9 cellular contexts compared by ENCODE assay signal in the genomic region with DNA sequence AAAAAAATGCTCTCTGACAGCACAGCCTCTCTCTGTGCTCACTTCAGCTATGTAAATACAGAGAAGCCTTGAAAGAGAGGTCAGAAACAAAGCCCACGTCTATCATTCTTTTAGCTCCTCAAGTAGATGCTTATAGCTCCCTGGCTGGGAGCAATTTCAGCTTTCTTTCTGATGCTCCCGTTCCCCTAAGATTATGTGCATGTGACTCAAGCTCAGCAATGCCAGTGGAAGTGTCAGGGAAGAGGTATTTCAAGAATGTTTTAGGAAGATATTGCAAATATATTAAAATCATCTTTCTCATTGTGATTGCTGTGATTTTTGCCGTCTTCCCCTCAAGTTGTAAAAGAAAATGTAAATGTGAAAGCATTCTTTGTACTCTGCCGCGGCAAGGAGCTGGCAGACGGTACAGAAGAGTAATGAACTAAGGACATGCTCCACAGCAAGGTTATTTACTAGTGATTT.
DNase-seq lines count a peak whose midpoint lies in the region; ATAC-seq, FAIRE-seq and TF ChIP-seq lines count a peak whose summit lies in the region.
"Had no signal": no experiment of that assay in that cellular context is flagged by ENCODE, and none has a peak within 500 bp of the region (broad histone marks: within the 10 kb centered on the region; RNA-seq: fewer than 3 reads in every experiment).

No MANE protein-coding gene starts in this region.

- H4K12ac ChIP-seq in trophoblast cell (ENCODE audit: low read depth, low read length), result no peak overlapping the region

- no peak overlapping the region for H3K14ac ChIP-seq in trophoblast cell (ENCODE audit: low read length)

- H3K23ac ChIP-seq in trophoblast cell (ENCODE audit: low read length), result no peak overlapping the region

- BruUV-seq in PC-3 (replicated peaks; lab: Mats Ljungman, UMichigan), result no TSS peak

- peaks cover 50% of the 10 kb centered on the region for H3K4me1 ChIP-seq in HAP-1
- H3K4me1 ChIP-seq in PC-3 (ENCODE audit: insufficient read depth, low read length), result no peaks in the 10 kb centered on the region
- H3K4me1 ChIP-seq in foreskin keratinocyte, result no peaks in the 10 kb centered on the region
- H3K4me1 ChIP-seq in trophoblast cell (ENCODE audit: control insufficient read depth in 1 of 2, insufficient read depth in 2 of 2, low read length in 2 of 2), result no peaks in the 10 kb centered on the region

- no peak overlapping the region for H3K18ac ChIP-seq in trophoblast cell (ENCODE audit: low read length)

- no peak overlapping the region for H4K8ac ChIP-seq in trophoblast cell (ENCODE audit: low read depth, low read length)

- H2AFZ ChIP-seq in PC-3 (ENCODE audit: low read length) (no peak overlapping the region), trophoblast cell (ENCODE audit: insufficient read depth, low read length, poor library complexity) (no peak overlapping the region)

- CTCF ChIA-PET in PC-3 (lab: Charles Lee), result no interaction called here

- H3K9me3 ChIP-seq in HAP-1 (no peaks in the 10 kb centered on the region), PC-3 (ENCODE audit: low read length) (no peaks in the 10 kb centered on the region), trophoblast cell (ENCODE audit: insufficient read depth, low read depth, low read length) (no peaks in the 10 kb centered on the region)

- POLR2A ChIA-PET in PC-3 (lab: Charles Lee; ENCODE audit: unreplicated experiment), result no interaction called here

- no peaks in the 10 kb centered on the region for H3F3A ChIP-seq in PC-3 (ENCODE audit: low read length, unreplicated experiment)

- no CpG with 5 or more reads among the region's 6 CpGs for WGBS in trophoblast cell (ENCODE audit: extremely low coverage, insufficient coverage, insufficient read length)

- H3K27ac ChIP-seq in PC-3 (ENCODE audit: low read length) (no peak overlapping the region), foreskin keratinocyte (no peak overlapping the region), trophoblast cell (ENCODE audit: low read depth, low read length) (no peak overlapping the region)

- no peak for FAIRE-seq in GM19239 (lab: Jason Lieb, UNC)

- DNase-seq in HAP-1 (ENCODE audit: low spot score in 2 of 2), result peak; percentile 69 to 95
- peak; percentile 7 for DNase-seq in PC-3
- DNase-seq in foreskin keratinocyte, result peak in 1 of 2 donors; percentile 50
- DNase-seq in trophoblast cell, result no peak
- no peak for DNase-seq in stimulated activated naive CD4-positive, alpha-beta T cell (lab: John Stamatoyannopoulos, UW)
- no peak for DNase-seq in GM19239 (ENCODE audit: insufficient read length, low spot score)
- DNase-seq: NCI-H524 treated with DMSO at 0.1 percent for 48 hours; stimulated activated CD4-positive, alpha-beta T cell treated with anti-CD3 and anti-CD28 coated beads, Interleukin-4, amount 100 ng/mL, for 4 hours had no signal

- H3K79me1 ChIP-seq in trophoblast cell (ENCODE audit: low read length), result no peaks in the 10 kb centered on the region

- no peak overlapping the region for H3K4me3 ChIP-seq in HAP-1
- no peak overlapping the region for H3K4me3 ChIP-seq in PC-3 (ENCODE audit: low read length)
- H3K4me3 ChIP-seq in trophoblast cell (ENCODE audit: low read depth, low read length), result no peak overlapping the region

- no peaks in the 10 kb centered on the region for H3K79me2 ChIP-seq in PC-3 (ENCODE audit: low read length)
- no peaks in the 10 kb centered on the region for H3K79me2 ChIP-seq in trophoblast cell (ENCODE audit: control insufficient read depth, insufficient read depth, low read length, poor library complexity)

- no peak overlapping the region for H2BK12ac ChIP-seq in trophoblast cell (ENCODE audit: low read length)

- no peak overlapping the region for H2BK5ac ChIP-seq in trophoblast cell (ENCODE audit: low read depth, low read length, poor library complexity)

- TF ChIP-seq CTCF in PC-3 (conservative IDR thresholded peaks at IDR 0.05; ENCODE audit: low read depth, low read length) (no peak), foreskin keratinocyte (conservative IDR thresholded peaks at IDR 0.05) (no peak)

- no peaks in the 10 kb centered on the region for H3K27me3 ChIP-seq in HAP-1 (ENCODE audit: low read depth)
- no peaks in the 10 kb centered on the region for H3K27me3 ChIP-seq in PC-3 (ENCODE audit: low read length)
- H3K27me3 ChIP-seq in foreskin keratinocyte, result no peaks in the 10 kb centered on the region
- H3K27me3 ChIP-seq in trophoblast cell (ENCODE audit: insufficient read depth, low read length), result no peaks in the 10 kb centered on the region

- no peak overlapping the region for H2BK120ac ChIP-seq in trophoblast cell (ENCODE audit: insufficient read depth, low read length, poor library complexity)

- H2AK5ac ChIP-seq in trophoblast cell (ENCODE audit: low read length), result no peak overlapping the region

- intact Hi-C loops in PC-3 (cut with micrococcal nuclease), result no loop called here

- no peak overlapping the region for H3K4ac ChIP-seq in trophoblast cell (ENCODE audit: low read depth, low read length)

- H4K20me1 ChIP-seq in PC-3 (ENCODE audit: low read length), result no peaks in the 10 kb centered on the region

- H4K91ac ChIP-seq in trophoblast cell (ENCODE audit: low read depth, low read length), result no peak overlapping the region

- H3K9me2 ChIP-seq in PC-3 (replicated peaks; ENCODE audit: low read length), result no peaks in the 10 kb centered on the region

- in situ Hi-C loops in HAP-1 (cut with MboI; ENCODE audit: low sequenced_read_pairs), result no loop called here

- no peak overlapping the region for H3K4me2 ChIP-seq in PC-3 (ENCODE audit: low read length)
- H3K4me2 ChIP-seq in trophoblast cell (ENCODE audit: low read length), result peak overlapping the region; percentile 38

- H3K36me3 ChIP-seq in HAP-1 (replicated peaks), result no peaks in the 10 kb centered on the region
- H3K36me3 ChIP-seq in PC-3 (ENCODE audit: low read depth, low read length), result no peaks in the 10 kb centered on the region
- H3K36me3 ChIP-seq in trophoblast cell (ENCODE audit: control insufficient read depth in 1 of 2, insufficient read depth in 2 of 2, low read length in 2 of 2), result no peaks in the 10 kb centered on the region

- ATAC-seq in PC-3 (no peak), foreskin keratinocyte (peak; percentile 64), GM18498 (IDR thresholded peaks at IDR 0.05; ENCODE audit: unreplicated experiment) (no peak)

- H3K9ac ChIP-seq in PC-3 (ENCODE audit: low read length) (no peak overlapping the region), trophoblast cell (ENCODE audit: low read length) (no peak overlapping the region)

Comparison
In these comparisons a context has a peak if more than half of its experiments do, and no peak if none do; other contexts are left out.
1. DNase-seq: peak in HAP-1 (2 of 2) and PC-3 (single experiment); none in trophoblast cell (0 of 2), stimulated activated naive CD4-positive, alpha-beta T cell (0 of 6) and GM19239 (single experiment).